32 cellular contexts compared by ENCODE assay signal in the genomic region with DNA sequence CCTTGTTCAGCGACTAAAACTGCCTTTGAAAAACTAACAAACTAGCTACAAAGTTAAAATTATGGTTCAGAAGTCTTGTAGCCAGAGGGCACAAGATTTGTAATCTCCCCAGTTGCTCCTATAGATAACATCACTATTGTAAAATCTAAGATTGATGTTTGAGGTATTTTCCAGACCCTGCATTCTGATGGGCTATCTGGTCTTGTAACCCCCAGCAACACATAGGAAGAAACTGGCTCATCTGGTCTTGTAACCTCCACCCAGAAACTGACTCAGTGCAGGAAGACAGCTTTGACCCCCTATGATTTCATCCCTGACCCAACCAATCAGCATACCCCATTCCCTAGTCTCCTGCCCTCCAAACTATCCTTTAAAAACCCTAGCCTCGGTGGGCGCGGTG. TPM values are rescaled to one million over a fixed set of nuclear protein-coding genes. Genes with fewer than 3 reads are reported as not detected.
"Had no signal": no experiment of that assay in that cellular context is flagged by ENCODE, and none has a peak within 500 bp of the region (broad histone marks: within the 10 kb centered on the region; RNA-seq: fewer than 3 reads in every experiment).

No MANE protein-coding gene starts in this region.

- ATAC-seq: left colon; left lung; lower lobe of right lung; natural killer cell; right lobe of liver; stimulated activated memory B cell treated with anti-CD40 and anti-IgM and Interleukin-4, amounts not matched to agents 10 μg/mL and 1 μg/mL and 100 μg/mL, for 72 hours; stimulated activated naive CD8-positive, alpha-beta T cell treated with anti-CD3 and anti-CD28 coated beads, Interleukin-15, amount 100 ng/mL, for 72 hours; upper lobe of right lung had no signal

- H3K4me2 ChIP-seq: smooth muscle cell had no signal

- H3K36me3 ChIP-seq: left lung, lower lobe of right lung, ovary, right atrium auricular region, right lobe of liver, tibial nerve, upper lobe of right lung, uterus had no signal

- H3K27ac ChIP-seq: left lung, lower lobe of right lung, ovary, right atrium auricular region, right lobe of liver, tibial nerve, upper lobe of right lung, uterus had no signal

- H3K9me3 ChIP-seq: left lung, lower lobe of right lung, ovary, right atrium auricular region, right lobe of liver, tibial nerve, upper lobe of right lung, uterus had no signal

- H3K27me3 ChIP-seq: left lung, ovary, right atrium auricular region, right lobe of liver, tibial nerve, upper lobe of right lung, uterus had no signal

- DNase-seq: hippocampal formation; left colon; left lung; lower lobe of right lung; mammary epithelial cell; mesendoderm; naive B cell; natural killer cell; ovary; right lobe of liver; stimulated activated CD4-positive, alpha-beta T cell treated with anti-CD3 and anti-CD28 coated beads, Interleukin-1b, Interleukin-23, amount 100 ng/mL, for 48 hours; stimulated activated CD4-positive, alpha-beta T cell treated with anti-CD3 and anti-CD28 coated beads, Interleukin-2, amount 100 ng/mL, for 48 hours; stimulated activated CD4-positive, alpha-beta T cell treated with anti-CD3 and anti-CD28 coated beads, Interleukin-4, amount 100 ng/mL, for 4 hours; stimulated activated CD8-positive, alpha-beta memory T cell treated with anti-CD3 and anti-CD28 coated beads, Interleukin-4, amount 100 ng/mL, for 48 hours; stimulated activated naive CD4-positive, alpha-beta T cell treated with Interleukin-2 at 50 U/mL for 16 hours; stimulated activated naive CD8-positive, alpha-beta T cell treated with anti-CD3 and anti-CD28 coated beads, Interleukin-15, amount 100 ng/mL, for 72 hours; substantia nigra; upper lobe of right lung; uterus had no signal

- H3K4me1 ChIP-seq: left lung, lower lobe of right lung, right atrium auricular region, right lobe of liver, tibial nerve, upper lobe of right lung, uterus had no signal

- H3K4me3 ChIP-seq: left lung, lower lobe of right lung, ovary, right atrium auricular region, right lobe of liver, smooth muscle cell, tibial nerve, upper lobe of right lung, uterus had no signal

RNA-seq across cellular contexts. Expression of gene CHCT1, which starts 12.3 kb away (rescaled TPM):
- total RNA-seq: left colon, left lung, liver, lower lobe of right lung, mammary epithelial cell, mesothelial cell of epicardium, mononuclear cell, natural killer cell, omental fat pad, ovary, progenitor cell of endocrine pancreas, renal cortical epithelial cell, right atrium auricular region, right lobe of liver, smooth muscle cell, temporal lobe, tibial nerve, upper lobe of right lung, uterus had no signal
- polyA plus RNA-seq: keratinocyte, liver, mammary epithelial cell, neural cell, smooth muscle cell had no signal
